In the genomic region with DNA sequence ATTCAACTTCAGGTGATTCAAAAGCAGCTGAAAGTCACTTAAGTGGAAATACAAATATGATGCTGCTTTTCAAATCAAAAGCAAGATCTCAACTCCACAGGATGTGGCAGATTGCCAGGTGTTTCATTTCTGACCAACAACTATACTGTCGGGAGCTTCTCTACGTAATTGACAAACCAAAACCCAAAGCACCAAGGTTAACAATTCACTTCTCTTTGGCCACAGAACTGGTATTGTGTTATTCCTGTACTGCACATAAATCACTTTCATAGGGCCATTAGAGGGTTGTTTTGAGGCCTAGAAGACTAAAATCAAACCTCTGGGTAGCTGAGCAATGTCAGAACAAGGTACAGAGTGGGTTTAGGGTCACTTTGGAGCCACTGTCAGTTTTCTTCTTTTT, we compare ENCODE assay signal across 1 cellular context.
TF ChIP-seq lines count a peak whose summit lies in the region.

No MANE protein-coding gene starts in this region.

TF ChIP-seq in GM12878, 131 proteins besides CTCF, POLR2A, EP300 and RAD21 (continued from another document):
- TF ChIP-seq, protein P1, sequence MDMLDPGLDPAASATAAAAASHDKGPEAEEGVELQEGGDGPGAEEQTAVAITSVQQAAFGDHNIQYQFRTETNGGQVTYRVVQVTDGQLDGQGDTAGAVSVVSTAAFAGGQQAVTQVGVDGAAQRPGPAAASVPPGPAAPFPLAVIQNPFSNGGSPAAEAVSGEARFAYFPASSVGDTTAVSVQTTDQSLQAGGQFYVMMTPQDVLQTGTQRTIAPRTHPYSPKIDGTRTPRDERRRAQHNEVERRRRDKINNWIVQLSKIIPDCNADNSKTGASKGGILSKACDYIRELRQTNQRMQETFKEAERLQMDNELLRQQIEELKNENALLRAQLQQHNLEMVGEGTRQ (IDR thresholded peaks at IDR 0.05; ENCODE audit: borderline replicate concordance, low read depth, low read length): no peak
- TF ChIP-seq HDAC6 (IDR thresholded peaks at IDR 0.05; ENCODE audit: unreplicated experiment) (no peak), ZNF622 (IDR thresholded peaks at IDR 0.05) (no peak), PAX8 (IDR thresholded peaks at IDR 0.05) (no peak), ESRRA (IDR thresholded peaks at IDR 0.05; ENCODE audit: low read length) (no peak; the same call in 1 of the 2 replicates), WRNIP1 (IDR thresholded peaks at IDR 0.05; ENCODE audit: borderline replicate concordance, low read depth, low read length) (no peak), LARP7 (IDR thresholded peaks at IDR 0.05) (no peak), FOS (IDR thresholded peaks at IDR 0.05; ENCODE audit: borderline replicate concordance, extremely low read depth, insufficient read length) (no peak), EED (IDR thresholded peaks at IDR 0.05; ENCODE audit: low read depth) (peak; percentile 69), FOXK2 (IDR thresholded peaks at IDR 0.05) (no peak)
- TF ChIP-seq, protein P2, sequence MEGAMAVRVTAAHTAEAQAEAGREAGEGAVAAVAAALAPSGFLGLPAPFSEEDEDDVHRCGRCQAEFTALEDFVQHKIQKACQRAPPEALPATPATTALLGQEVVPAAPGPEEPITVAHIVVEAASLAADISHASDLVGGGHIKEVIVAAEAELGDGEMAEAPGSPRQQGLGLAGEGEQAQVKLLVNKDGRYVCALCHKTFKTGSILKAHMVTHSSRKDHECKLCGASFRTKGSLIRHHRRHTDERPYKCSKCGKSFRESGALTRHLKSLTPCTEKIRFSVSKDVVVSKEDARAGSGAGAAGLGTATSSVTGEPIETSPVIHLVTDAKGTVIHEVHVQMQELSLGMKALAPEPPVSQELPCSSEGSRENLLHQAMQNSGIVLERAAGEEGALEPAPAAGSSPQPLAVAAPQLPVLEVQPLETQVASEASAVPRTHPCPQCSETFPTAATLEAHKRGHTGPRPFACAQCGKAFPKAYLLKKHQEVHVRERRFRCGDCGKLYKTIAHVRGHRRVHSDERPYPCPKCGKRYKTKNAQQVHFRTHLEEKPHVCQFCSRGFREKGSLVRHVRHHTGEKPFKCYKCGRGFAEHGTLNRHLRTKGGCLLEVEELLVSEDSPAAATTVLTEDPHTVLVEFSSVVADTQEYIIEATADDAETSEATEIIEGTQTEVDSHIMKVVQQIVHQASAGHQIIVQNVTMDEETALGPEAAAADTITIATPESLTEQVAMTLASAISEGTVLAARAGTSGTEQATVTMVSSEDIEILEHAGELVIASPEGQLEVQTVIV (IDR thresholded peaks at IDR 0.05; ENCODE audit: borderline replicate concordance, partially characterized antibody): no peak
- TF ChIP-seq, protein P3, sequence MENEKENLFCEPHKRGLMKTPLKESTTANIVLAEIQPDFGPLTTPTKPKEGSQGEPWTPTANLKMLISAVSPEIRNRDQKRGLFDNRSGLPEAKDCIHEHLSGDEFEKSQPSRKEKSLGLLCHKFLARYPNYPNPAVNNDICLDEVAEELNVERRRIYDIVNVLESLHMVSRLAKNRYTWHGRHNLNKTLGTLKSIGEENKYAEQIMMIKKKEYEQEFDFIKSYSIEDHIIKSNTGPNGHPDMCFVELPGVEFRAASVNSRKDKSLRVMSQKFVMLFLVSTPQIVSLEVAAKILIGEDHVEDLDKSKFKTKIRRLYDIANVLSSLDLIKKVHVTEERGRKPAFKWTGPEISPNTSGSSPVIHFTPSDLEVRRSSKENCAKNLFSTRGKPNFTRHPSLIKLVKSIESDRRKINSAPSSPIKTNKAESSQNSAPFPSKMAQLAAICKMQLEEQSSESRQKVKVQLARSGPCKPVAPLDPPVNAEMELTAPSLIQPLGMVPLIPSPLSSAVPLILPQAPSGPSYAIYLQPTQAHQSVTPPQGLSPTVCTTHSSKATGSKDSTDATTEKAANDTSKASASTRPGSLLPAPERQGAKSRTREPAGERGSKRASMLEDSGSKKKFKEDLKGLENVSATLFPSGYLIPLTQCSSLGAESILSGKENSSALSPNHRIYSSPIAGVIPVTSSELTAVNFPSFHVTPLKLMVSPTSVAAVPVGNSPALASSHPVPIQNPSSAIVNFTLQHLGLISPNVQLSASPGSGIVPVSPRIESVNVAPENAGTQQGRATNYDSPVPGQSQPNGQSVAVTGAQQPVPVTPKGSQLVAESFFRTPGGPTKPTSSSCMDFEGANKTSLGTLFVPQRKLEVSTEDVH (IDR thresholded peaks at IDR 0.05; ENCODE audit: low read depth, partially characterized antibody): no peak
- TF ChIP-seq, protein P4, sequence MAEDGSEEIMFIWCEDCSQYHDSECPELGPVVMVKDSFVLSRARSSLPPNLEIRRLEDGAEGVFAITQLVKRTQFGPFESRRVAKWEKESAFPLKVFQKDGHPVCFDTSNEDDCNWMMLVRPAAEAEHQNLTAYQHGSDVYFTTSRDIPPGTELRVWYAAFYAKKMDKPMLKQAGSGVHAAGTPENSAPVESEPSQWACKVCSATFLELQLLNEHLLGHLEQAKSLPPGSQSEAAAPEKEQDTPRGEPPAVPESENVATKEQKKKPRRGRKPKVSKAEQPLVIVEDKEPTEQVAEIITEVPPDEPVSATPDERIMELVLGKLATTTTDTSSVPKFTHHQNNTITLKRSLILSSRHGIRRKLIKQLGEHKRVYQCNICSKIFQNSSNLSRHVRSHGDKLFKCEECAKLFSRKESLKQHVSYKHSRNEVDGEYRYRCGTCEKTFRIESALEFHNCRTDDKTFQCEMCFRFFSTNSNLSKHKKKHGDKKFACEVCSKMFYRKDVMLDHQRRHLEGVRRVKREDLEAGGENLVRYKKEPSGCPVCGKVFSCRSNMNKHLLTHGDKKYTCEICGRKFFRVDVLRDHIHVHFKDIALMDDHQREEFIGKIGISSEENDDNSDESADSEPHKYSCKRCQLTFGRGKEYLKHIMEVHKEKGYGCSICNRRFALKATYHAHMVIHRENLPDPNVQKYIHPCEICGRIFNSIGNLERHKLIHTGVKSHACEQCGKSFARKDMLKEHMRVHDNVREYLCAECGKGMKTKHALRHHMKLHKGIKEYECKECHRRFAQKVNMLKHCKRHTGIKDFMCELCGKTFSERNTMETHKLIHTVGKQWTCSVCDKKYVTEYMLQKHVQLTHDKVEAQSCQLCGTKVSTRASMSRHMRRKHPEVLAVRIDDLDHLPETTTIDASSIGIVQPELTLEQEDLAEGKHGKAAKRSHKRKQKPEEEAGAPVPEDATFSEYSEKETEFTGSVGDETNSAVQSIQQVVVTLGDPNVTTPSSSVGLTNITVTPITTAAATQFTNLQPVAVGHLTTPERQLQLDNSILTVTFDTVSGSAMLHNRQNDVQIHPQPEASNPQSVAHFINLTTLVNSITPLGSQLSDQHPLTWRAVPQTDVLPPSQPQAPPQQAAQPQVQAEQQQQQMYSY (CRISPR knock-in tag; IDR thresholded peaks at IDR 0.05): no peak
TF ChIP-seq in GM12878: peak in this region for 42.
